In the genomic region with DNA sequence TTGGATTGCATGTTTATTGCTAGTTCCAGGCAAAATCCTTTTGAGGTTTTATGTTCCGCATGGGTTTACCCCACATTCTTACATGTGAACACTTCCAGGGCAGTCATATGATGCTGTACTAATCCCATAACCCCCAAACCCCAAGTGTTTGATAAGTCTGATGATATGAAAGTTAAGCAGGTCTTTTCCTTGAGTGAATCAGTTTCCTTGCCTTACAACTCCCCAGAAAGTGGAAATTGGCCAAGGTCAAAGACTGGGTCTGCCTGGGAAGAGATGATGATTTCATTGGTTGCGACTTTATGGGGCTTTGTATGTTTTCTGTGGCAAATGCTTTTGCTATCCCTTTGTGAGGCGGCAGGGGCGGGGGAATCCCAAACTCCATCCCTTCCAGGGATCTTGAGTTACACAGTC, we compare ENCODE assay signal across 21 cellular contexts. TPM values are rescaled to one million over a fixed set of nuclear protein-coding genes. Genes with fewer than 3 reads are reported as not detected.
DNase-seq lines count a peak whose midpoint lies in the region; ATAC-seq and TF ChIP-seq lines count a peak whose summit lies in the region.
"Had no signal": no experiment of that assay in that cellular context is flagged by ENCODE, and none has a peak within 500 bp of the region (broad histone marks: within the 10 kb centered on the region; RNA-seq: fewer than 3 reads in every experiment).

No MANE protein-coding gene starts in this region.

- H3K4me1 ChIP-seq in left ventricle myocardium inferior (peaks cover 10% of the 10 kb centered on the region), right cardiac atrium (ENCODE audit: control insufficient read depth, insufficient read depth, low read length) (no peaks in the 10 kb centered on the region), parathyroid adenoma (peaks cover 76% of the 10 kb centered on the region), aorta (ENCODE audit: control insufficient read depth in 1 of 2, insufficient read depth in 2 of 2, low read length in 2 of 2) (peaks cover 0 to 2% of the 10 kb centered on the region in 2 donors)
- H3K4me1 ChIP-seq: BLaER1 treated with 17β-estradiol and CSF1 and Interleukin-3, amounts not matched to agents 10 nM and 100 nM had no signal

- no peaks in the 10 kb centered on the region for H3K9me3 Mint-ChIP-seq in nephron progenitor cell
- H3K9me3 Mint-ChIP-seq: activated CD4-positive, alpha-beta memory T cell treated with anti-CD3 and anti-CD28 coated beads for 36 hours; WTC11 had no signal

- H3K4me3 ChIP-seq in left ventricle myocardium inferior, result no peak overlapping the region
- H3K4me3 ChIP-seq in right cardiac atrium (ENCODE audit: low read length), result no peak overlapping the region
- no peak overlapping the region for H3K4me3 ChIP-seq in fibroblast of villous mesenchyme (ENCODE audit: low read depth, low read length)
- no peak overlapping the region for H3K4me3 ChIP-seq in parathyroid adenoma (ENCODE audit: low read depth, low read length)
- H3K4me3 ChIP-seq in aorta (ENCODE audit: low read length in 2 of 2), result no peak overlapping the region
- H3K4me3 ChIP-seq: BLaER1 treated with 17β-estradiol and CSF1 and Interleukin-3, amounts not matched to agents 10 nM and 100 nM; SJSA1; stomach had no signal

- no peaks in the 10 kb centered on the region for H3K9me3 ChIP-seq in left ventricle myocardium inferior (replicated peaks)
- H3K9me3 ChIP-seq in right cardiac atrium (ENCODE audit: control insufficient read depth, low read length), result no peaks in the 10 kb centered on the region
- H3K9me3 ChIP-seq in parathyroid adenoma (ENCODE audit: control insufficient read depth, low read length), result no peaks in the 10 kb centered on the region
- no peaks in the 10 kb centered on the region for H3K9me3 ChIP-seq in aorta (ENCODE audit: control insufficient read depth, low read length)
- H3K9me3 ChIP-seq: BLaER1 treated with 17β-estradiol and CSF1 and Interleukin-3, amounts not matched to agents 10 nM and 100 nM; SJSA1; stomach had no signal

- intact Hi-C loops in left ventricle myocardium inferior (cut with micrococcal nuclease), result no loop called here
- intact Hi-C loops in right cardiac atrium (cut with DNase I), result no loop called here
- intact Hi-C loops in aorta (cut with DNase I), result no loop called here

- no peak overlapping the region for H3K4me3 Mint-ChIP-seq in nephron progenitor cell
- H3K4me3 Mint-ChIP-seq: activated CD4-positive, alpha-beta memory T cell treated with anti-CD3 and anti-CD28 coated beads for 36 hours; WTC11 had no signal

- peaks cover 7% of the 10 kb centered on the region for H3K36me3 Mint-ChIP-seq in nephron progenitor cell (ENCODE audit: low read depth)
- H3K36me3 Mint-ChIP-seq: activated CD4-positive, alpha-beta memory T cell treated with anti-CD3 and anti-CD28 coated beads for 36 hours; WTC11 had no signal

- ATAC-seq in right cardiac atrium (no peak), aorta (ENCODE audit: low FRiP score) (peak; percentile 59)
- ATAC-seq: HepG2, PC-3, WTC11 had no signal

- H3K27me3 ChIP-seq in left ventricle myocardium inferior (ENCODE audit: low read depth) (peaks cover 19% of the 10 kb centered on the region), right cardiac atrium (ENCODE audit: control insufficient read depth, insufficient read depth) (no peaks in the 10 kb centered on the region), parathyroid adenoma (ENCODE audit: control insufficient read depth, insufficient read depth, low read length) (no peaks in the 10 kb centered on the region), aorta (ENCODE audit: control insufficient read depth in 1 of 2, insufficient read depth in 2 of 2, low read length in 1 of 2) (no peaks in the 10 kb centered on the region)
- H3K27me3 ChIP-seq: BLaER1 treated with 17β-estradiol and CSF1 and Interleukin-3, amounts not matched to agents 10 nM and 100 nM; SJSA1; stomach had no signal

- H3K27me3 Mint-ChIP-seq in nephron progenitor cell (ENCODE audit: low read depth, poor library complexity), result no peaks in the 10 kb centered on the region

- no peak overlapping the region for H3K27ac Mint-ChIP-seq in nephron progenitor cell
- H3K27ac Mint-ChIP-seq: activated CD4-positive, alpha-beta memory T cell treated with anti-CD3 and anti-CD28 coated beads for 36 hours; WTC11 had no signal

- peak overlapping the region; percentile 29 for H3K4me2 ChIP-seq in parathyroid adenoma (ENCODE audit: low read length)
- H3K4me2 ChIP-seq: BLaER1 treated with 17β-estradiol and CSF1 and Interleukin-3, amounts not matched to agents 10 nM and 100 nM had no signal

- no peak overlapping the region for H3K9ac ChIP-seq in parathyroid adenoma
- H3K9ac ChIP-seq: BLaER1 treated with 17β-estradiol and CSF1 and Interleukin-3, amounts not matched to agents 10 nM and 100 nM had no signal

- 45% methylated on average over 4 of the region's 4 CpGs for WGBS in right cardiac atrium
- WGBS in aorta, 2 donors, result 61 to 84% methylated on average over 4 of the region's 4 CpGs

- TF ChIP-seq CTCF in left ventricle myocardium inferior (IDR thresholded peaks at IDR 0.05; ENCODE audit: borderline replicate concordance) (no peak), fibroblast of villous mesenchyme (IDR thresholded peaks at IDR 0.05; ENCODE audit: insufficient read depth, low read depth, low read length) (peak; percentile 20), parathyroid adenoma (IDR thresholded peaks at IDR 0.05) (no peak), nephron progenitor cell (IDR thresholded peaks at IDR 0.05) (no peak)

- peak overlapping the region; percentile 14 for H3K27ac ChIP-seq in left ventricle myocardium inferior (replicated peaks)
- H3K27ac ChIP-seq in right cardiac atrium (ENCODE audit: low read length), result no peak overlapping the region
- peak overlapping the region; percentile 91 for H3K27ac ChIP-seq in parathyroid adenoma
- H3K27ac ChIP-seq in aorta (ENCODE audit: low read depth in 1 of 2, low read length in 2 of 2), result no peak overlapping the region
- H3K27ac ChIP-seq: BLaER1 treated with 17β-estradiol and CSF1 and Interleukin-3, amounts not matched to agents 10 nM and 100 nM; SJSA1 had no signal

- H3K36me3 ChIP-seq in left ventricle myocardium inferior (no peaks in the 10 kb centered on the region), parathyroid adenoma (ENCODE audit: control insufficient read depth, insufficient read depth, low read length) (no peaks in the 10 kb centered on the region), aorta (ENCODE audit: control insufficient read depth in 1 of 2, insufficient read depth in 2 of 2, low read length in 1 of 2) (no peaks in the 10 kb centered on the region)
- H3K36me3 ChIP-seq: BLaER1 treated with 17β-estradiol and CSF1 and Interleukin-3, amounts not matched to agents 10 nM and 100 nM; SJSA1; stomach had no signal

- H2AFZ ChIP-seq in parathyroid adenoma, result no peak overlapping the region

- DNase-seq in left ventricle myocardium inferior (no peak), right cardiac atrium (no peak), fibroblast of villous mesenchyme (ENCODE audit: low read depth) (peak; percentile 99), aorta (no peak), NCI-H510A treated with DMSO at 0.1 percent for 48 hours (lab: John Stamatoyannopoulos, UW) (no peak), UCSD-AML1 (lab: John Stamatoyannopoulos, UW; ENCODE audit: unreplicated experiment) (no peak), nephron progenitor cell (no peak)
- DNase-seq: activated CD4-positive, alpha-beta memory T cell treated with anti-CD3 and anti-CD28 coated beads for 36 hours; activated T-cell treated with anti-CD3 and anti-CD28 coated beads for 4 hours; amygdala; hypothalamus; left cardiac atrium; NCI-H146; NCI-H82 had no signal

- H3K79me2 ChIP-seq in parathyroid adenoma, result peaks cover 52% of the 10 kb centered on the region

- peaks cover 26% of the 10 kb centered on the region for H3K4me1 Mint-ChIP-seq in nephron progenitor cell
- H3K4me1 Mint-ChIP-seq: WTC11 had no signal

RNA-seq across cellular contexts. Expression of a gene that starts 24.7 kb away (rescaled TPM):
- total RNA-seq in left ventricle myocardium inferior (7.0 TPM), right cardiac atrium (1 to 10 TPM; 5.5 to 7.7 (median 6.3) TPM), fibroblast of villous mesenchyme (5.5 and 7.3 TPM in 2 replicates), aorta (10 to 100 TPM; 16.3 to 19.3 TPM)
- polyA plus RNA-seq in right cardiac atrium (3.7 TPM), aorta (1 to 10 TPM; 3.1 to 4.0 TPM)
- total RNA-seq: HepG2 had no signal
- polyA plus RNA-seq: HepG2 had no signal

Comparison
In these comparisons a context has a peak if more than half of its experiments do, and no peak if none do; other contexts are left out.
1. H3K27ac ChIP-seq: peak in left ventricle myocardium inferior (single experiment) and parathyroid adenoma (single experiment); none in right cardiac atrium (single experiment) and aorta (0 of 2).